In genomic region chr18:11909597-11910026, GRCh38 we compare ENCODE assay signal across 8 cellular contexts. TPM values are rescaled to one million over a fixed set of nuclear protein-coding genes. Genes with fewer than 3 reads are reported as not detected.
DNase-seq lines count a peak whose midpoint lies in the region; ATAC-seq, FAIRE-seq and TF ChIP-seq lines count a peak whose summit lies in the region.

No MANE protein-coding gene starts in this region.

- H3K27me3 Mint-ChIP-seq in activated naive CD8-positive, alpha-beta T cell = no peaks in the 10 kb centered on the region

- H3K4me1 ChIP-seq in BLaER1 = peaks cover 10% of the 10 kb centered on the region; the same call in 1 of the 2 replicates

- ATAC-seq in GM18858 (IDR thresholded peaks at IDR 0.05; ENCODE audit: unreplicated experiment) (no peak), GM18505 (IDR thresholded peaks at IDR 0.05; ENCODE audit: unreplicated experiment) (no peak)

- no peak overlapping the region for H3K4me3 ChIP-seq in BLaER1

- FAIRE-seq in islet of Langerhans (lab: Jason Lieb, UNC) = peak; percentile 93

- H3K36me3 Mint-ChIP-seq in activated naive CD8-positive, alpha-beta T cell = no peaks in the 10 kb centered on the region

- peak overlapping the region; percentile 87 for H3K4me3 Mint-ChIP-seq in activated naive CD8-positive, alpha-beta T cell

- no peaks in the 10 kb centered on the region for H3K9me3 ChIP-seq in BLaER1

- H3K4me1 Mint-ChIP-seq in activated naive CD8-positive, alpha-beta T cell (ENCODE audit: low read depth) = peaks cover 21% of the 10 kb centered on the region

- no peak overlapping the region for H3K27ac ChIP-seq in BLaER1

- no peaks in the 10 kb centered on the region for H3K27me3 ChIP-seq in BLaER1

- no peak for TF ChIP-seq POLR2A in GM18505 (IDR thresholded peaks at IDR 0.05; ENCODE audit: borderline replicate concordance, extremely low read depth, insufficient read depth, insufficient read length)

- H3K9me3 Mint-ChIP-seq in activated naive CD8-positive, alpha-beta T cell (ENCODE audit: low read depth) = no peaks in the 10 kb centered on the region

- H4K20me1 ChIP-seq in BLaER1 = no peaks in the 10 kb centered on the region

- peak; percentile 48 for DNase-seq in HCEC 1CT
- DNase-seq in superior temporal gyrus (ENCODE audit: extremely low spot score) = peak; percentile 31
- no peak for DNase-seq in occipital lobe (lab: John Stamatoyannopoulos, UW)

- no peak overlapping the region for H3K9ac ChIP-seq in BLaER1

- peak overlapping the region; percentile 82 for H3K27ac Mint-ChIP-seq in activated naive CD8-positive, alpha-beta T cell

- H3K36me3 ChIP-seq in BLaER1 = 0 out of 2 replicates have a peak, but pooled peaks cover 9% of the 10 kb centered on the region

- peak overlapping the region; percentile 87 for H3K4me2 ChIP-seq in BLaER1

RNA-seq across cellular contexts. Expression of gene MPPE1, which starts 1.5 kb away (rescaled TPM):
- 17.6 TPM for total RNA-seq in occipital lobe

RNA-seq across cellular contexts. Expression of gene CHMP1B, which starts 58.4 kb away (rescaled TPM):
- 68.8 TPM for total RNA-seq in occipital lobe
